10 cellular contexts compared by ENCODE assay signal in the genomic region with DNA sequence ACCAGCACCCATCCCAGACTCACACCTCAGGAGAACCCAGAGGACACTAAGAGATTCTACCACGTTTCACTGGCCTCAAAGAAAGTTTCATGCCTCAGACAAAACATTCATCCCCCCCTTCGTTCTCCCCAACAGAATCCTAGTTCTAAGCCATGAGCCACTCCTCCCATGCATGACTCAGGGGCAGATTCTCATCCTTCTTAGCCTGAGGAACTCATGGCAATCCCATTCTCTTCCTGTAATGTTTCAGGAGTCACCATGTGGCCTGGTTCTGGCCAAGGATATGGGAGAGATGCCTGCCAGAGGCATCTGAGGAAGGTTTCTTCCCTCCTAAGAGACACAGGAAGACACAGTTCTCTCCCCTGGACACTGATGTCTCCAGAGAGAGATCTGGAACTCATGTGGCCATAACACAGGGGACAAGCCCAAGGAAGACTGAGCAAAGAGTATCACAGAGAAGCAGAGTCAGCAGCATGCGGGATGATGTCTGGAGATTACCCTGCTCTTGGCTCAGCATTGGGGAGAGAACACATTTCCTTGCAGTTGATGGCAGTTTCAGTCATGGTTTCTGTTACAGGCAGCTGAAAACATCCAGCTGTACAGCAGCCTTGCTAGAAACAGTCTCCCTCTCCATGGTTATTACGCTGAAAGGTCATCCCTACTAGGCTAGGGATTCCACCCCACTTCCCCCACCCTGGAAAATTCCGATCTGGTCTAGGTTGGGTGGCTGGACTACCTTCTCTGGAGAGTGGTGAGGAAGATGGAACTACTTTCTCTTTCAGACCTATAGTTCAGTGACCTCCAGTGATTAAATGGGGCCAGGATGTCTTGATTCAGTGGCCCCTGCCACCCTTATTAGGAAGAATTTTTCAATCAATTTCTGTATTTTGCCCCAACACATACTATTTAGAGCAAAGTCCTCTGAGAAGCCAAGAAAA.
A peak's percentile ranks its signal among the peaks of the same experiment; 100 is the strongest.
DNase-seq lines count a peak whose midpoint lies in the region; ATAC-seq and TF ChIP-seq lines count a peak whose summit lies in the region.
"Had no signal": no experiment of that assay in that cellular context is flagged by ENCODE, and none has a peak within 500 bp of the region (broad histone marks: within the 10 kb centered on the region; RNA-seq: fewer than 3 reads in every experiment).

No MANE protein-coding gene starts in this region.

- DNase-seq in DND-41 = no peak
- DNase-seq in activated naive CD8-positive, alpha-beta T cell treated with anti-CD3 and anti-CD28 coated beads, Interleukin-2, amount 50 U/mL, for 24 hours = no peak
- DNase-seq in osteocyte (ENCODE audit: extremely low spot score, unreplicated experiment) = no peak
- DNase-seq in D341Med (ENCODE audit: low spot score) = no peak
- no peak for DNase-seq in T1000 (lab: John Stamatoyannopoulos, UW)
- DNase-seq: NCI-H1694 treated with DMSO at 0.1 percent for 48 hours had no signal

- no peaks in the 10 kb centered on the region for H3K9me3 Mint-ChIP-seq in activated naive CD8-positive, alpha-beta T cell treated with anti-CD3 and anti-CD28 coated beads, Interleukin-2, amount 50 U/mL, for 24 hours
- H3K9me3 Mint-ChIP-seq in osteocyte (ENCODE audit: unreplicated experiment) = no peaks in the 10 kb centered on the region

- H3K4me3 ChIP-seq in DND-41 (ENCODE audit: low read depth in 1 of 2, low read length in 2 of 2) = no peak overlapping the region

- H3K36me3 Mint-ChIP-seq in activated naive CD8-positive, alpha-beta T cell treated with anti-CD3 and anti-CD28 coated beads, Interleukin-2, amount 50 U/mL, for 24 hours (ENCODE audit: low read depth) = no peaks in the 10 kb centered on the region
- peaks cover 24% of the 10 kb centered on the region for H3K36me3 Mint-ChIP-seq in osteocyte (ENCODE audit: unreplicated experiment)
- H3K36me3 Mint-ChIP-seq: activated naive CD4-positive, alpha-beta T cell treated with anti-CD3 and anti-CD28 coated beads, Interleukin-2, amount 50 U/mL, for 72 hours had no signal

- no peaks in the 10 kb centered on the region for H3K4me1 Mint-ChIP-seq in activated naive CD8-positive, alpha-beta T cell treated with anti-CD3 and anti-CD28 coated beads, Interleukin-2, amount 50 U/mL, for 24 hours
- peaks cover 49% of the 10 kb centered on the region for H3K4me1 Mint-ChIP-seq in osteocyte (ENCODE audit: unreplicated experiment)

- H3K27me3 Mint-ChIP-seq in activated naive CD8-positive, alpha-beta T cell treated with anti-CD3 and anti-CD28 coated beads, Interleukin-2, amount 50 U/mL, for 24 hours = peaks cover 11% of the 10 kb centered on the region
- H3K27me3 Mint-ChIP-seq in osteocyte (ENCODE audit: unreplicated experiment) = no peaks in the 10 kb centered on the region

- H4K20me1 ChIP-seq in DND-41 (ENCODE audit: insufficient read depth, low read length) = no peaks in the 10 kb centered on the region

- TF ChIP-seq CTCF in DND-41 (IDR thresholded peaks at IDR 0.05; ENCODE audit: borderline replicate concordance, extremely low read depth, low read length, poor library complexity, severe bottlenecking) = no peak
- TF ChIP-seq CTCF in osteocyte (IDR thresholded peaks at IDR 0.05) = no peak

- no peak overlapping the region for H3K4me3 Mint-ChIP-seq in activated naive CD8-positive, alpha-beta T cell treated with anti-CD3 and anti-CD28 coated beads, Interleukin-2, amount 50 U/mL, for 24 hours
- H3K4me3 Mint-ChIP-seq in osteocyte (ENCODE audit: unreplicated experiment) = no peak overlapping the region

- no peak overlapping the region for H3K9ac ChIP-seq in DND-41 (ENCODE audit: low read depth, low read length)

- H3K4me2 ChIP-seq in DND-41 (ENCODE audit: insufficient read depth, low read length) = no peak overlapping the region

- 0 out of 2 replicates have a peak overlapping the region, but pooled peaks have one; percentile 21 for H3K27ac ChIP-seq in DND-41 (ENCODE audit: low read length)
- H3K27ac ChIP-seq in angular gyrus (ENCODE audit: low read depth, low read length) = peak overlapping the region; percentile 9

- H2AFZ ChIP-seq in DND-41 (ENCODE audit: low read depth, low read length) = no peak overlapping the region; the same call in 1 of the 2 replicates

- H3K27ac Mint-ChIP-seq in activated naive CD8-positive, alpha-beta T cell treated with anti-CD3 and anti-CD28 coated beads, Interleukin-2, amount 50 U/mL, for 24 hours = no peak overlapping the region
- no peak overlapping the region for H3K27ac Mint-ChIP-seq in osteocyte (ENCODE audit: unreplicated experiment)
- H3K27ac Mint-ChIP-seq: activated naive CD4-positive, alpha-beta T cell treated with anti-CD3 and anti-CD28 coated beads, Interleukin-2, amount 50 U/mL, for 72 hours had no signal

- no peaks in the 10 kb centered on the region for H3K79me2 ChIP-seq in DND-41 (ENCODE audit: insufficient read depth, low read length)

- peaks cover 7% of the 10 kb centered on the region for H3K4me1 ChIP-seq in DND-41 (ENCODE audit: insufficient read depth, low read length)

- no peaks in the 10 kb centered on the region for H3K9me3 ChIP-seq in DND-41 (ENCODE audit: insufficient read depth, low read length, severe bottlenecking)

- no peaks in the 10 kb centered on the region for H3K36me3 ChIP-seq in DND-41 (ENCODE audit: insufficient read depth, low read length)

- ATAC-seq in DND-41 (ENCODE audit: insufficient read depth, low read depth) (no peak), GM19455 (IDR thresholded peaks at IDR 0.05; ENCODE audit: unreplicated experiment) (peak; percentile 80), HG03045 (IDR thresholded peaks at IDR 0.05; ENCODE audit: unreplicated experiment) (peak; percentile 68)
- no peak for ATAC-seq in activated naive CD8-positive, alpha-beta T cell treated with anti-CD3 and anti-CD28 coated beads, Interleukin-2, amount 50 U/mL, for 24 hours
- ATAC-seq: activated naive CD4-positive, alpha-beta T cell treated with anti-CD3 and anti-CD28 coated beads, Interleukin-2, amount 50 U/mL, for 72 hours had no signal

- H3K27me3 ChIP-seq in DND-41 (ENCODE audit: insufficient read depth, low read length, poor library complexity) = no peaks in the 10 kb centered on the region

Comparison
In these comparisons a context has a peak if more than half of its experiments do, and no peak if none do; other contexts are left out.
1. ATAC-seq: peak in GM19455 (single experiment) and HG03045 (single experiment); none in DND-41 (single experiment) and activated naive CD8-positive, alpha-beta T cell treated with anti-CD3 and anti-CD28 coated beads, Interleukin-2, amount 50 U/mL, for 24 hours (single experiment).